24 cellular contexts compared by ENCODE assay signal in the genomic region with DNA sequence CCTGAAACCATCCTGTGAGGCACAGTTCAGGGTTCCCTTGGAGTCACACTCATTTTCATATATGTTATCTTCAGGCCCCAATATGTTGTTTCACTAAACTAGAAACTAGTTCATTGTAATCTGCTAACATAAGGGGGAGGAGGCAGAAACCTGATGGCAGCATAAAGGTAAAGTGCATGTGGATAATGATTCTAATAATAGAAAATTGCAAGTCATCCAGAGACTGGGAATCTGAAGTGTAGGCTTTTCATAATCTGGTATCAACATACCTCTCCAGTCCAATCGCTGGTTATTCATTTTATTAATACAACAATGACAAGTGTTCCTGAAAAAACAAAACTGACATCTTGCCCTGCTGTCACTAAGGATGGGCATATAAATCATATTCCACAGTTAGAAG.
A peak's percentile ranks its signal among the peaks of the same experiment; 100 is the strongest.
DNase-seq lines count a peak whose midpoint lies in the region; ATAC-seq, FAIRE-seq and TF ChIP-seq lines count a peak whose summit lies in the region.
"Had no signal": no experiment of that assay in that cellular context is flagged by ENCODE, and none has a peak within 500 bp of the region (broad histone marks: within the 10 kb centered on the region; RNA-seq: fewer than 3 reads in every experiment).

No MANE protein-coding gene starts in this region.

- H3K4me2 ChIP-seq in HCT116 (ENCODE audit: low read length) (no peak overlapping the region), K562 (ENCODE audit: insufficient read depth, low read length) (no peak overlapping the region)
- H3K4me2 ChIP-seq: SK-N-SH had no signal

- no peaks in the 10 kb centered on the region for H3K9me3 ChIP-seq in right cardiac atrium (ENCODE audit: control insufficient read depth, low read length)
- no peaks in the 10 kb centered on the region for H3K9me3 ChIP-seq in HCT116 (ENCODE audit: control insufficient read depth in 1 of 2, insufficient read depth in 1 of 2, low read depth in 1 of 2, low read length in 2 of 2)
- H3K9me3 ChIP-seq in K562 (replicated peaks; ENCODE audit: control insufficient read depth, insufficient read depth, low read depth, low read length), result no peaks in the 10 kb centered on the region
- H3K9me3 ChIP-seq: HAP-1, MG63, SK-N-SH had no signal

- peaks cover 1 to 26% (median 13%) of the 10 kb centered on the region in 6 donors for H3K9me3 Mint-ChIP-seq in immature natural killer cell

- H3K9ac ChIP-seq in HCT116 (ENCODE audit: low read length) (no peak overlapping the region), K562 (ENCODE audit: insufficient read depth in 1 of 2, low read depth in 2 of 2, low read length in 2 of 2) (no peak overlapping the region)
- H3K9ac ChIP-seq: GM23248, SK-N-SH had no signal

- H3K4me3 ChIP-seq in right cardiac atrium (ENCODE audit: low read length) (no peak overlapping the region), HCT116 (replicated peaks in 1 of 2; ENCODE audit: low read depth in 1 of 2, low read length in 2 of 2) (no peak overlapping the region), K562 (no peak overlapping the region)
- H3K4me3 ChIP-seq: GM23248, HAP-1, MG63 had no signal

- no peaks in the 10 kb centered on the region for H3K4me1 Mint-ChIP-seq in immature natural killer cell
- H3K4me1 Mint-ChIP-seq: IgD-negative memory B cell had no signal

- H4K20me1 ChIP-seq in HCT116 (ENCODE audit: insufficient read depth), result no peaks in the 10 kb centered on the region
- no peaks in the 10 kb centered on the region for H4K20me1 ChIP-seq in K562 (replicated peaks; ENCODE audit: control insufficient read depth, insufficient read depth, low read length)

- peaks cover 1% of the 10 kb centered on the region for H3K4me1 ChIP-seq in right cardiac atrium (ENCODE audit: control insufficient read depth, insufficient read depth, low read length)
- no peaks in the 10 kb centered on the region for H3K4me1 ChIP-seq in HCT116 (ENCODE audit: control insufficient read depth in 1 of 2, insufficient read depth in 2 of 2, low read length in 2 of 2)
- no peaks in the 10 kb centered on the region; a peak in 1 of 5 replicates for H3K4me1 ChIP-seq in K562 (replicated peaks in 1 of 2; ENCODE audit: control insufficient read depth in 2 of 2, insufficient read depth in 2 of 2, low read length in 2 of 2)
- H3K4me1 ChIP-seq: HAP-1 had no signal

- BruUV-seq in HCT116 (replicated peaks; lab: Mats Ljungman, UMichigan) (no TSS peak), K562 (replicated peaks; lab: Mats Ljungman, UMichigan) (no TSS peak)

- no peak for TF ChIP-seq EP300 in K562 (IDR thresholded peaks at IDR 0.05; ENCODE audit: low read length)

- CTCF ChIA-PET in HCT116 (lab: Charles Lee), result no interaction called here
- CTCF ChIA-PET in K562 (lab: Yijun Ruan, JAX; ENCODE audit: low intra/inter-chr PET ratio), result no interaction called here

- H2AFZ ChIP-seq in HCT116 (ENCODE audit: low read depth, low read length, poor library complexity, severe bottlenecking) (peak overlapping the region; percentile 5), K562 (ENCODE audit: low read depth, low read length) (0 out of 2 replicates have a peak overlapping the region, but pooled peaks have one; percentile 3)
- H2AFZ ChIP-seq: GM23248 had no signal

- H3K9me2 ChIP-seq in HCT116 (ENCODE audit: insufficient read depth), result no peaks in the 10 kb centered on the region
- H3K9me2 ChIP-seq: SK-N-SH had no signal

- H3K27me3 ChIP-seq in right cardiac atrium (ENCODE audit: control insufficient read depth, insufficient read depth) (no peaks in the 10 kb centered on the region), HCT116 (ENCODE audit: insufficient read depth, low read length) (no peaks in the 10 kb centered on the region), K562 (ENCODE audit: control insufficient read depth in 2 of 2, insufficient read depth in 2 of 2, low read length in 2 of 2) (no peaks in the 10 kb centered on the region)
- H3K27me3 ChIP-seq: MG63 had no signal

- H3K9me1 ChIP-seq in K562 (ENCODE audit: control insufficient read depth, insufficient read depth, low read length), result no peaks in the 10 kb centered on the region

- FAIRE-seq in K562 (lab: Jason Lieb, UNC), result no peak
- FAIRE-seq: HTR-8/SVneo had no signal

- in situ Hi-C loops in K562 (cut with MboI), result no loop called here

- ATAC-seq in Right ventricle myocardium superior (ENCODE audit: poor library complexity) (peak; percentile 80), right cardiac atrium (no peak), HCT116 (no peak), K562 (peak; percentile 64)
- ATAC-seq: Panc1 had no signal

- POLR2A ChIA-PET in HCT116 (lab: Charles Lee) (no interaction called here), K562 (lab: Yijun Ruan, JAX) (no interaction called here)

- H3K27ac Mint-ChIP-seq in immature natural killer cell, result no peak overlapping the region
- H3K27ac Mint-ChIP-seq: IgD-negative memory B cell; T-helper 2 cell treated with Interferon-gamma antibody and Interleukin-4, amounts not matched to agents 5 μg/mL and 100 μg/mL, for 36 hours had no signal

- DNase-seq in Right ventricle myocardium superior (no peak), right cardiac atrium (no peak), HCT116 (ENCODE audit: low read depth, low spot score) (no peak), NCI-H2227 treated with DMSO at 0.1 percent for 48 hours (lab: John Stamatoyannopoulos, UW) (peak; percentile 53), K562 (ENCODE audit: extremely low read depth in 1 of 4, low spot score in 3 of 4) (peak in 2 of 4 experiments; percentile 7 to 9), immature natural killer cell (no peak), middle frontal gyrus (ENCODE audit: extremely low spot score, low spot score) (no peak)
- DNase-seq: ACHN, AML-193, GDM1, GM23248, MG63, NCI-H1048, NCI-H1694, NCI-H2081 treated with DMSO at 0.1 percent for 48 hours, NCI-H345, NCI-H82, SK-N-SH had no signal

- H3K27me3 Mint-ChIP-seq in immature natural killer cell (ENCODE audit: low read depth in 3 of 3), result peaks cover 0 to 2% (median 0%) of the 10 kb centered on the region in 3 donors
- H3K27me3 Mint-ChIP-seq: IgD-negative memory B cell had no signal

- H3K4me3 Mint-ChIP-seq in immature natural killer cell, result no peak overlapping the region
- H3K4me3 Mint-ChIP-seq: IgD-negative memory B cell; T-helper 2 cell treated with Interferon-gamma antibody and Interleukin-4, amounts not matched to agents 5 μg/mL and 100 μg/mL, for 36 hours had no signal

- 57% methylated on average over 1 of the region's 1 CpG for WGBS in right cardiac atrium
- 0% methylated on average over 1 of the region's 1 CpG for WGBS in K562 (ENCODE audit: insufficient coverage, low coverage, missing lambda C conversion rate)

- H3K27ac ChIP-seq in right cardiac atrium (ENCODE audit: low read length) (no peak overlapping the region), HCT116 (ENCODE audit: low read depth, low read length) (no peak overlapping the region), K562 (ENCODE audit: extremely low read depth, low read depth, low read length) (peak overlapping the region; percentile 23; the same call in 1 of the 3 replicates)
- H3K27ac ChIP-seq: C4-2B, GM23248 had no signal

- H3K36me3 ChIP-seq in HCT116 (ENCODE audit: control insufficient read depth in 1 of 2, insufficient read depth in 2 of 2, low read length in 2 of 2) (no peaks in the 10 kb centered on the region), K562 (ENCODE audit: control insufficient read depth, insufficient read depth, low read length) (no peaks in the 10 kb centered on the region)
- H3K36me3 ChIP-seq: HAP-1, MG63 had no signal

- TF ChIP-seq CTCF in HCT116 (IDR thresholded peaks at IDR 0.05 in 2 of 3, conservative IDR thresholded peaks at IDR 0.05 in 1 of 3; ENCODE audit: borderline replicate concordance in 1 of 3, insufficient read depth in 1 of 3, low read depth in 2 of 3, low read length in 2 of 3) (no peak), K562 (IDR thresholded peaks at IDR 0.05 in 2 of 3, conservative IDR thresholded peaks at IDR 0.05 in 1 of 3; ENCODE audit: insufficient read depth in 2 of 3, low read depth in 1 of 3, low read length in 3 of 3) (no peak)

- TF ChIP-seq POLR2A in HCT116 (IDR thresholded peaks at IDR 0.05; ENCODE audit: borderline replicate concordance, extremely low read depth, insufficient read depth, insufficient read length) (no peak), K562 (conservative IDR thresholded peaks at IDR 0.05) (no peak)

- H3K79me2 ChIP-seq in HCT116 (ENCODE audit: insufficient read depth, low read length), result no peaks in the 10 kb centered on the region
- H3K79me2 ChIP-seq in K562 (ENCODE audit: control insufficient read depth, insufficient read depth, low read length), result no peaks in the 10 kb centered on the region

- TF ChIP-seq RAD21 in HCT116 (IDR thresholded peaks at IDR 0.05; ENCODE audit: low read depth) (no peak), K562 (CRISPR knock-in tag; conservative IDR thresholded peaks at IDR 0.05 in 1 of 2, IDR thresholded peaks at IDR 0.05 in 1 of 2) (no peak)

- intact Hi-C loops in Right ventricle myocardium superior (cut with DNase I), result no loop called here
- intact Hi-C loops in right cardiac atrium (cut with DNase I), result no loop called here
- intact Hi-C loops in HCT116 (cut with micrococcal nuclease), result no loop called here
- intact Hi-C loops in K562 (cut with micrococcal nuclease), result no loop called here

- no peaks in the 10 kb centered on the region for H3K36me3 Mint-ChIP-seq in immature natural killer cell

- RAD21 ChIA-PET in HCT116 (lab: Charles Lee; ENCODE audit: low non-redundant PET in 1 of 2, low total read pairs in 2 of 2, uncharacterized antibody in 2 of 2, unreplicated experiment in 2 of 2), result no interaction called here

TF ChIP-seq in HCT116, 20 proteins besides CTCF, POLR2A, EP300 and RAD21 (continues in another document):
- no peak for TF ChIP-seq TCF7L2 (IDR thresholded peaks at IDR 0.05; ENCODE audit: borderline replicate concordance, extremely low read depth, insufficient read depth, insufficient read length)
- TF ChIP-seq SIN3A (IDR thresholded peaks at IDR 0.05; ENCODE audit: low read depth), result no peak
- TF ChIP-seq SP1 (IDR thresholded peaks at IDR 0.05; ENCODE audit: low read depth), result no peak
- TF ChIP-seq ELF1 (IDR thresholded peaks at IDR 0.05; ENCODE audit: borderline replicate concordance, low read depth), result no peak
- no peak for TF ChIP-seq SRF (IDR thresholded peaks at IDR 0.05; ENCODE audit: low read depth)
- no peak for TF ChIP-seq CEBPB (IDR thresholded peaks at IDR 0.05; ENCODE audit: low read depth)
- no peak for TF ChIP-seq ZFX (IDR thresholded peaks at IDR 0.05)
- TF ChIP-seq POLR2AphosphoS5 (IDR thresholded peaks at IDR 0.05; ENCODE audit: low read depth, low read length), result no peak

Comparison
In these comparisons a context has a peak if more than half of its experiments do, and no peak if none do; other contexts are left out.
1. ATAC-seq: peak in Right ventricle myocardium superior (single experiment) and K562 (single experiment); none in right cardiac atrium (0 of 2) and HCT116 (single experiment).